Comparison of ENCODE assay signal across 18 cellular contexts in genomic region chr21:31316488-31317169, GRCh38. TPM values are rescaled to one million over a fixed set of nuclear protein-coding genes. Genes with fewer than 3 reads are reported as not detected.
DNase-seq lines count a peak whose midpoint lies in the region; ATAC-seq, FAIRE-seq and TF ChIP-seq lines count a peak whose summit lies in the region.
"Had no signal": no experiment of that assay in that cellular context is flagged by ENCODE, and none has a peak within 500 bp of the region (broad histone marks: within the 10 kb centered on the region; RNA-seq: fewer than 3 reads in every experiment).

No MANE protein-coding gene starts in this region.

- no peak overlapping the region for H2BK20ac ChIP-seq in IMR-90 (ENCODE audit: low read depth, low read length)

- dilution Hi-C loops in IMR-90 (cut with HindIII; ENCODE audit: low sequenced_read_pairs, unreplicated experiment) = no loop called here

- no peak for FAIRE-seq in bronchial epithelial cell (lab: Jason Lieb, UNC)

- H3K4me3 ChIP-seq in IMR-90 (ENCODE audit: insufficient read depth, low read depth, low read length) = no peak overlapping the region
- H3K4me3 ChIP-seq in bronchial epithelial cell (ENCODE audit: low read depth, low read length) = no peak overlapping the region
- H3K4me3 ChIP-seq in mesenchymal stem cell (ENCODE audit: insufficient read depth in 1 of 2, low read depth in 1 of 2, low read length in 2 of 2) = no peak overlapping the region
- no peak overlapping the region for H3K4me3 ChIP-seq in thyroid gland (replicated peaks in 1 of 3)
- H3K4me3 ChIP-seq: spleen had no signal

- in situ Hi-C loops in IMR-90 (cut with MboI; ENCODE audit: low sequenced_read_pairs) = no loop called here

- H3K23ac ChIP-seq in IMR-90 (ENCODE audit: low read depth, low read length) (no peak overlapping the region), mesenchymal stem cell (ENCODE audit: low read length in 2 of 2) (no peak overlapping the region)

- H4K91ac ChIP-seq in IMR-90 (ENCODE audit: insufficient read depth, low read depth, low read length) = no peak overlapping the region
- H4K91ac ChIP-seq in mesenchymal stem cell (ENCODE audit: low read length) = no peak overlapping the region

- TF ChIP-seq CTCF in IMR-90 (conservative IDR thresholded peaks at IDR 0.05; ENCODE audit: low read depth, low read length) = no peak
- no peak for TF ChIP-seq CTCF in bronchial epithelial cell (IDR thresholded peaks at IDR 0.05; ENCODE audit: insufficient read depth, low read length, severe bottlenecking)
- TF ChIP-seq CTCF in thyroid gland (IDR thresholded peaks at IDR 0.05) = no peak

- H3K4me2 ChIP-seq in IMR-90 (ENCODE audit: low read depth, low read length) (no peak overlapping the region), mesenchymal stem cell (ENCODE audit: low read length, poor library complexity, severe bottlenecking) (no peak overlapping the region)

- H3K36me3 ChIP-seq in IMR-90 (ENCODE audit: control insufficient read depth, insufficient read depth, low read length) = no peaks in the 10 kb centered on the region
- H3K36me3 ChIP-seq in bronchial epithelial cell (ENCODE audit: control insufficient read depth, insufficient read depth, low read length) = no peaks in the 10 kb centered on the region
- no peaks in the 10 kb centered on the region for H3K36me3 ChIP-seq in mesenchymal stem cell (ENCODE audit: control insufficient read depth in 1 of 2, insufficient read depth in 2 of 2, low read depth in 1 of 2, low read length in 2 of 2)
- H3K36me3 ChIP-seq in thyroid gland = no peaks in the 10 kb centered on the region
- H3K36me3 ChIP-seq: neutrophil, spleen had no signal

- H3K27me3 ChIP-seq in IMR-90 (ENCODE audit: control insufficient read depth, insufficient read depth, low read length) (no peaks in the 10 kb centered on the region), bronchial epithelial cell (ENCODE audit: control insufficient read depth, insufficient read depth, low read length) (no peaks in the 10 kb centered on the region), mesenchymal stem cell (ENCODE audit: control insufficient read depth in 1 of 2, insufficient read depth in 1 of 2, low read length in 2 of 2) (no peaks in the 10 kb centered on the region), thyroid gland (no peaks in the 10 kb centered on the region)
- H3K27me3 ChIP-seq: neutrophil, spleen had no signal

- H3K9ac ChIP-seq in IMR-90 (ENCODE audit: low read depth, low read length) (no peak overlapping the region), mesenchymal stem cell (ENCODE audit: low read length) (no peak overlapping the region)

- no peak overlapping the region for H3K56ac ChIP-seq in IMR-90 (ENCODE audit: extremely low read depth, insufficient read depth, low read length)

- H2BK120ac ChIP-seq in IMR-90 (ENCODE audit: low read depth, low read length) (no peak overlapping the region), mesenchymal stem cell (ENCODE audit: low read depth, low read length) (no peak overlapping the region)

- peak; percentile 26 for DNase-seq in ELF-1 (ENCODE audit: low read depth, low spot score)
- DNase-seq in IMR-90 = peak; percentile 52
- peak; percentile 82 for DNase-seq in bronchial epithelial cell (ENCODE audit: low read depth)
- no peak for DNase-seq in mesenchymal stem cell
- no peak for DNase-seq in thyroid gland
- DNase-seq in left lobe of liver (ENCODE audit: low spot score) = no peak
- DNase-seq: activated CD8-positive, alpha-beta memory T cell treated with anti-CD3 and anti-CD28 coated beads for 24 hours; CD4-positive, alpha-beta T cell; left ventricle myocardium superior; MM.1S; NCI-H1436 treated with DMSO at 0.1 percent for 48 hours; NCI-H2171; NCI-H748 treated with DMSO at 0.1 percent for 48 hours; retina; spleen had no signal

- no peaks in the 10 kb centered on the region for H4K20me1 ChIP-seq in IMR-90 (ENCODE audit: insufficient read depth, low read length)

- no CpG with 5 or more reads among the region's 9 CpGs for whole genome bisulfite sequencing in IMR-90 (ENCODE audit: extremely low coverage in 2 of 2, insufficient read length in 1 of 2), 2 experiments
- 80% methylated on average over 8 of the region's 9 CpGs for WGBS in mesenchymal stem cell
- WGBS in thyroid gland, 2 donors = 87 to 94% methylated on average over 7 to 9 of the region's 9 CpGs

- H3K14ac ChIP-seq in IMR-90 (replicated peaks; ENCODE audit: low read depth, low read length) (no peak overlapping the region), mesenchymal stem cell (ENCODE audit: low read length in 2 of 2) (no peak overlapping the region)

- no peak overlapping the region for H2AFZ ChIP-seq in IMR-90 (replicated peaks; ENCODE audit: low read length, poor library complexity)
- H2AFZ ChIP-seq in mesenchymal stem cell (ENCODE audit: low read depth, low read length) = no peak overlapping the region

- H3K18ac ChIP-seq in IMR-90 (ENCODE audit: low read depth, low read length) (no peak overlapping the region), mesenchymal stem cell (ENCODE audit: low read depth in 1 of 2, low read length in 2 of 2) (no peak overlapping the region)

- TF ChIP-seq RAD21 in IMR-90 (IDR thresholded peaks at IDR 0.05; ENCODE audit: low read length) = no peak

- no peak overlapping the region for H2BK5ac ChIP-seq in IMR-90 (ENCODE audit: low read depth, low read length, poor library complexity, severe bottlenecking)
- no peak overlapping the region for H2BK5ac ChIP-seq in mesenchymal stem cell (ENCODE audit: low read depth, low read length, poor library complexity, severe bottlenecking)

- ATAC-seq in IMR-90 (ENCODE audit: low read depth) (peak; percentile 59), GM18517 (IDR thresholded peaks at IDR 0.05; ENCODE audit: unreplicated experiment) (no peak), left lobe of liver (no peak), HG03342 (IDR thresholded peaks at IDR 0.05; ENCODE audit: unreplicated experiment) (no peak)
- ATAC-seq: left ventricle myocardium superior had no signal

- CTCF ChIA-PET in IMR-90 (lab: Yijun Ruan, JAX) = no interaction called here

- no TSS peak for BruUV-seq in IMR-90 (replicated peaks; lab: Mats Ljungman, UMichigan)

- H3K27ac ChIP-seq in IMR-90 (ENCODE audit: insufficient read depth, low read length) (no peak overlapping the region), mesenchymal stem cell (ENCODE audit: low read length, poor library complexity, severe bottlenecking) (no peak overlapping the region), thyroid gland (no peak overlapping the region)
- H3K27ac ChIP-seq: neutrophil, spleen had no signal

- H2AK5ac ChIP-seq in IMR-90 (ENCODE audit: low read depth, low read length) = no peak overlapping the region
- no peak overlapping the region for H2AK5ac ChIP-seq in mesenchymal stem cell (ENCODE audit: low read length, severe bottlenecking)

- H2BK15ac ChIP-seq in IMR-90 (ENCODE audit: low read depth, low read length) (no peak overlapping the region), mesenchymal stem cell (ENCODE audit: low read depth, poor library complexity, severe bottlenecking) (no peak overlapping the region)

- POLR2A ChIA-PET in IMR-90 (lab: Charles Lee; ENCODE audit: unreplicated experiment) = no interaction called here

- H3K4ac ChIP-seq in IMR-90 (ENCODE audit: low read depth, low read length) = no peak overlapping the region
- no peak overlapping the region for H3K4ac ChIP-seq in mesenchymal stem cell (ENCODE audit: low read depth in 1 of 2, low read length in 2 of 2)

- no peak overlapping the region for H4K5ac ChIP-seq in IMR-90 (ENCODE audit: low read depth, low read length)

- no peak overlapping the region for H2BK12ac ChIP-seq in mesenchymal stem cell (ENCODE audit: low read length in 2 of 2)

- intact Hi-C loops in IMR-90 (cut with micrococcal nuclease) = no loop called here
- intact Hi-C loops in thyroid gland (cut with DNase I) = no loop called here

- H4K8ac ChIP-seq in IMR-90 (ENCODE audit: low read depth in 2 of 2, low read length in 2 of 2) (no peak overlapping the region), mesenchymal stem cell (ENCODE audit: low read length) (peak overlapping the region; percentile 19)

- H3K79me1 ChIP-seq in IMR-90 (ENCODE audit: low read depth in 1 of 2, low read length in 2 of 2) = no peaks in the 10 kb centered on the region; a peak in 1 of 4 replicates
- H3K79me1 ChIP-seq in mesenchymal stem cell (replicated peaks; ENCODE audit: low read length, poor library complexity, severe bottlenecking) = peaks cover 4% of the 10 kb centered on the region

- H3K9me3 ChIP-seq in IMR-90 (ENCODE audit: control insufficient read depth, insufficient read depth, low read length) (no peaks in the 10 kb centered on the region), mesenchymal stem cell (ENCODE audit: control insufficient read depth, low read length) (no peaks in the 10 kb centered on the region), thyroid gland (no peaks in the 10 kb centered on the region)
- H3K9me3 ChIP-seq: neutrophil, spleen had no signal

- H2AK9ac ChIP-seq in IMR-90 (replicated peaks; ENCODE audit: low read depth, low read length, poor library complexity) = no peak overlapping the region

- H3K9me1 ChIP-seq in IMR-90 (ENCODE audit: insufficient read depth, low read length) = no peaks in the 10 kb centered on the region

- no peak for TF ChIP-seq POLR2A in IMR-90 (IDR thresholded peaks at IDR 0.05; ENCODE audit: low read depth, low read length)
- no peak for TF ChIP-seq POLR2A in thyroid gland (IDR thresholded peaks at IDR 0.05)

- no peaks in the 10 kb centered on the region; the same call in 1 of the 2 replicates for H3K4me1 ChIP-seq in IMR-90 (ENCODE audit: control insufficient read depth, insufficient read depth, low read length)
- H3K4me1 ChIP-seq in mesenchymal stem cell (ENCODE audit: control insufficient read depth, insufficient read depth, low read depth, low read length) = peaks cover 17% of the 10 kb centered on the region
- H3K4me1 ChIP-seq in thyroid gland = no peaks in the 10 kb centered on the region
- H3K4me1 ChIP-seq: spleen had no signal

TF ChIP-seq in IMR-90, 13 proteins besides CTCF, POLR2A, EP300 and RAD21:
- TF ChIP-seq BHLHE40 (IDR thresholded peaks at IDR 0.05; ENCODE audit: low read depth, low read length) = no peak
- no peak for TF ChIP-seq SMC3 (IDR thresholded peaks at IDR 0.05; ENCODE audit: low read depth, low read length)
- 0 out of 2 replicates have a peak, but pooled peaks have one; percentile 12 for TF ChIP-seq FOS (IDR thresholded peaks at IDR 0.05; ENCODE audit: low read depth, low read length)
- TF ChIP-seq MAFK (IDR thresholded peaks at IDR 0.05; ENCODE audit: low read depth, low read length) = no peak

RNA-seq across cellular contexts. Expression of gene TIAM1, which starts 27.4 kb away (rescaled TPM):
- total RNA-seq in IMR-90 (2012; rRNA removed) (9.2 and 9.3 TPM in 2 replicates), bronchial epithelial cell (8.4 and 31.6 TPM in 2 replicates), thyroid gland (1 to 10 TPM; 2.2 to 6.7 (median 2.4) TPM), left lobe of liver (6.4 TPM)
- 2.9 TPM in 2 replicates for polyA plus RNA-seq in IMR-90 (2012; rRNA removed)
- 1.5 and 2.0 TPM in 2 replicates for polyA plus RNA-seq in IMR-90 (2012; cell fraction: cytosol; rRNA removed)
- polyA plus RNA-seq in IMR-90 (2012; cell fraction: nucleus; rRNA removed; ENCODE audit: low replicate concordance) = 3.9 and 4.0 TPM in 2 replicates
- 3.3 TPM for polyA plus RNA-seq in mesenchymal stem cell (2013, experiment 1 of 2)
- 3.2 TPM for polyA plus RNA-seq in mesenchymal stem cell (2013, experiment 2 of 2)

Comparison
In these comparisons a context has a peak if more than half of its experiments do, and no peak if none do; other contexts are left out.
1. DNase-seq: peak in ELF-1 (single experiment), IMR-90 (single experiment) and bronchial epithelial cell (single experiment); none in mesenchymal stem cell (single experiment), thyroid gland (0 of 2) and left lobe of liver (single experiment).